In the genomic region with DNA sequence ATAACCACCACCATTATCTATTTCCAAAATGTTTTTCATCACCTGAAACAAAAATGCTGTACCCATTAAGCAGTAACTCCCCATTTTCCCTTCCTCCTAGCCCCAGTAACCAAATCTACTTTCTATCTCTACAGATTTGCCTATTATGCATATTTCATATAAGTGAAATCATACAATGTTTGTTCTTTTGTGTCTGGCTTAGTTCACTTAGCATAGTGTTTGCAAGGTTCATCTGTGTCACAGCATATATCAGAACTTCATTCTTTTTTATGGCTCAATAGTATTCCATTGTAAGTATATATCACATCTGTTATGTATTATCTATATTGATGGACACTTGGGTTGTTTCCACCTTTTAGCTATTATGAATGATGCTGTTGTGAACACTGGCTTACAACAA, we compare ENCODE assay signal across 30 cellular contexts. TPM values are rescaled to one million over a fixed set of nuclear protein-coding genes. Genes with fewer than 3 reads are reported as not detected.
"Had no signal": no experiment of that assay in that cellular context is flagged by ENCODE, and none has a peak within 500 bp of the region (broad histone marks: within the 10 kb centered on the region; RNA-seq: fewer than 3 reads in every experiment).

No MANE protein-coding gene starts in this region.

- H3K27me3 ChIP-seq: pancreas, stomach, testis, thyroid gland, transverse colon, upper lobe of left lung, vagina had no signal

- H3K27ac ChIP-seq: lower lobe of right lung, pancreas, psoas muscle, skin epidermis, stomach, testis, thyroid gland, transverse colon, upper lobe of left lung, vagina had no signal

- H3K4me1 Mint-ChIP-seq: nephron, neural crest cell had no signal

- H3K9me3 ChIP-seq: lower lobe of right lung, pancreas, psoas muscle, stomach, testis, thyroid gland, transverse colon, upper lobe of left lung, vagina had no signal

- H3K27me3 Mint-ChIP-seq: naive thymus-derived CD8-positive, alpha-beta T cell; stimulated activated naive B cell treated with anti-CD40 and anti-IgM and Interleukin-4, amounts not matched to agents 10 μg/mL and 1 μg/mL and 100 μg/mL, for 72 hours had no signal

- H3K4me3 Mint-ChIP-seq: naive thymus-derived CD8-positive, alpha-beta T cell; nephron; neural crest cell; stimulated activated naive B cell treated with anti-CD40 and anti-IgM and Interleukin-4, amounts not matched to agents 10 μg/mL and 1 μg/mL and 100 μg/mL, for 72 hours had no signal

- H3K4me1 ChIP-seq: lower lobe of right lung, pancreas, psoas muscle, testis, thyroid gland, transverse colon, upper lobe of left lung, vagina had no signal

- H3K9me3 Mint-ChIP-seq: naive thymus-derived CD8-positive, alpha-beta T cell; nephron; neural crest cell had no signal

- H3K4me3 ChIP-seq: lower lobe of right lung, pancreas, psoas muscle, skin epidermis, stomach, testis, thyroid gland, transverse colon, upper lobe of left lung, vagina had no signal

- FAIRE-seq: pancreas had no signal

- H3K27ac Mint-ChIP-seq: nephron; stimulated activated naive B cell treated with anti-CD40 and anti-IgM and Interleukin-4, amounts not matched to agents 10 μg/mL and 1 μg/mL and 100 μg/mL, for 72 hours had no signal

- DNase-seq: islet precursor cell; kidney glomerular epithelial cell; left cardiac atrium; lower lobe of right lung; mammary epithelial cell; mesenchymal stem cell; naive thymus-derived CD8-positive, alpha-beta T cell; nucleus accumbens; pancreas; psoas muscle; stimulated activated CD4-positive, alpha-beta T cell treated with anti-CD3 and anti-CD28 coated beads, Interleukin-12 subunit alpha, Interleukin-12 subunit beta, amount 100 ng/mL, for 4 hours; stimulated activated CD4-positive, alpha-beta T cell treated with anti-CD3 and anti-CD28 coated beads, Interleukin-15, amount 100 ng/mL, for 24 hours; stimulated activated CD4-positive, alpha-beta T cell treated with anti-CD3 and anti-CD28 coated beads, Interleukin-2, amount 100 ng/mL, for 24 hours; stimulated activated CD4-positive, alpha-beta T cell treated with anti-CD3 and anti-CD28 coated beads, Interleukin-4, amount 100 ng/mL, for 1 hour; stimulated activated naive B cell treated with anti-CD40 and anti-IgM and Interleukin-4, amounts not matched to agents 10 μg/mL and 1 μg/mL and 100 μg/mL, for 72 hours; stimulated activated naive CD8-positive, alpha-beta T cell treated with anti-CD3 and anti-CD28 coated beads, Interleukin-15, Interleukin-2, amounts not matched to agents 100 U/mL and 50 U/mL, for 24 hours; testis; thyroid gland; transverse colon; upper lobe of left lung had no signal

- ATAC-seq: left cardiac atrium; left lobe of liver; lower lobe of right lung; naive thymus-derived CD8-positive, alpha-beta T cell; pancreas; psoas muscle; sciatic nerve; stimulated activated naive B cell treated with anti-CD40 and anti-IgM and Interleukin-4, amounts not matched to agents 10 μg/mL and 1 μg/mL and 100 μg/mL, for 72 hours; stimulated activated naive CD8-positive, alpha-beta T cell treated with anti-CD3 and anti-CD28 coated beads, Interleukin-15, Interleukin-2, amounts not matched to agents 100 U/mL and 50 U/mL, for 24 hours had no signal

RNA-seq across cellular contexts. Expression of a gene that starts 20.9 kb away (rescaled TPM):
- total RNA-seq: left lobe of liver, liver, lower lobe of right lung, pancreas, posterior vena cava, sciatic nerve, urinary bladder, vagina had no signal
- polyA plus RNA-seq: mammary epithelial cell had no signal
